In the genomic region with DNA sequence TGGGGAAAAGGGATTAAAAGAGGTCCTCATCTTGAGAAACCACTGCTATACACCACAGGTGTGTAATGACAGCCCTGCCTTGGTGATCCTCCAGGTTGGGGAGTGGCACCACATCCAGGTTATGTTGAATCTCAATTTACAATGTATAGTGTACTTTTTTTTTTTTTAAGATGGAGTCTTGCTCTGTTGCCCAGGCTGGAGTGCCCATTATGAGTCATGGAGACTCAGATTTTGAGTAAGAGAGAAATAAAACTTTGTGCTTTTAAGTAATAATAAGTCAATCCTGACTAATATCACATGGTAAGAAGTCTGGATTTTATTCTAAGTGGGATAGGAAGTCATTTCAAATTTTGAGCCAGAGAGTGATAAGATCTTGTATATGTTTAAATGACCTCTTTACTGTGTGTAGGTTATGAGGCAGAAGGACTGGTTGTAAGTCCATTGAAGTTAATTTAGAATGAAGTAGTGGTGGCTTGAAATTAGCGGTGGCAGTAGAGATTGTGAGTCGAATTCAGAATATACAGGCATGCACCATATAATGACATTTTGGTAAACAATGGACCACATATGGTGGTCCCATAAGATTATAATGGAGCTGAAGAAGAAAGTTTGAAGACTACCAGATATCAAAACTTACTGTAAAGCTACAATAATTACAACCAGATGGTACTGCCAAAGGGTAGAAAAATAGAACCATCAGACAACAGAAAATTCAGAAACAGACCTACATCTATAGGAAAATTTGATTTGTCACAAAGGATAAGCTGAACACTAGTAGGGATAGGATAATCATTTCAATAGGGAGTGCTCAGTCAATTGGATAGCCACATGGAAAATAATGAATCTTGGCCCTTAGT, we compare ENCODE assay signal across 13 cellular contexts. TPM values are rescaled to one million over a fixed set of nuclear protein-coding genes. Genes with fewer than 3 reads are reported as not detected.
DNase-seq lines count a peak whose midpoint lies in the region; TF ChIP-seq lines count a peak whose summit lies in the region.
"Had no signal": no experiment of that assay in that cellular context is flagged by ENCODE, and none has a peak within 500 bp of the region (broad histone marks: within the 10 kb centered on the region; RNA-seq: fewer than 3 reads in every experiment).

No MANE protein-coding gene starts in this region.

- no peaks in the 10 kb centered on the region for H3K9me3 Mint-ChIP-seq in CD14-positive monocyte
- H3K9me3 Mint-ChIP-seq in activated T-helper 2 cell treated with anti-CD3 and anti-CD28 coated beads, Interferon-gamma antibody, Interleukin-2, Interleukin-4, amounts not matched to agents 10 μg/mL and 5 μg/mL and 100 μg/mL, durations not matched to agents 14 hours and 24 hours and 36 hours = peaks cover 13% of the 10 kb centered on the region
- H3K9me3 Mint-ChIP-seq: H9 had no signal

- H3K9ac ChIP-seq in GM23248 (no peak overlapping the region), mesendoderm (ENCODE audit: low read length) (no peak overlapping the region)

- 96 to 98% methylated on average over 2 of the region's 2 CpGs for WGBS in GM23248 (ENCODE audit: low coverage in 1 of 2, low lambda C conversion rate in 2 of 2, missing lambda C conversion rate in 2 of 2), 2 experiments
- no CpG with 5 or more reads among the region's 2 CpGs for WGBS in mesendoderm (ENCODE audit: extremely low coverage, insufficient coverage, low lambda C conversion rate)

- no peaks in the 10 kb centered on the region for H3K36me3 ChIP-seq in GM23248 (ENCODE audit: low read depth)
- no peaks in the 10 kb centered on the region for H3K36me3 ChIP-seq in mesendoderm (ENCODE audit: control insufficient read depth, insufficient read depth, low read length)

- TF ChIP-seq CTCF in CD14-positive monocyte (IDR thresholded peaks at IDR 0.05) = no peak
- TF ChIP-seq CTCF in GM13977 (IDR thresholded peaks at IDR 0.05; ENCODE audit: extremely low read depth, insufficient read depth, missing control alignments) = no peak

- H3K4ac ChIP-seq in mesendoderm (ENCODE audit: low read depth, low read length) = no peak overlapping the region

- DNase-seq in CD14-positive monocyte (ENCODE audit: low spot score) (no peak), GM23248 (peak; percentile 36), mesendoderm (no peak), GM13977 (ENCODE audit: low spot score) (no peak), mucosa of gallbladder (ENCODE audit: low spot score) (no peak), NCI-H1048 (lab: John Stamatoyannopoulos, UW) (no peak)
- no peak for DNase-seq in activated T-helper 2 cell treated with anti-CD3 and anti-CD28 coated beads, Interferon-gamma antibody, Interleukin-2, Interleukin-4, amounts not matched to agents 10 μg/mL and 5 μg/mL and 100 μg/mL, durations not matched to agents 14 hours and 24 hours and 36 hours (ENCODE audit: low spot score)
- no peak for DNase-seq in stimulated activated naive CD4-positive, alpha-beta T cell (lab: John Stamatoyannopoulos, UW)
- DNase-seq: Calu3, H9, kidney, NCI-H2081 treated with DMSO at 0.1 percent for 48 hours had no signal

- H3K27me3 Mint-ChIP-seq in CD14-positive monocyte (ENCODE audit: low read depth in 3 of 3) = peaks cover 0 to 6% (median 0%) of the 10 kb centered on the region in 3 donors
- H3K27me3 Mint-ChIP-seq in activated T-helper 2 cell treated with anti-CD3 and anti-CD28 coated beads, Interferon-gamma antibody, Interleukin-2, Interleukin-4, amounts not matched to agents 10 μg/mL and 5 μg/mL and 100 μg/mL, durations not matched to agents 14 hours and 24 hours and 36 hours (ENCODE audit: low read depth) = no peaks in the 10 kb centered on the region

- H2BK5ac ChIP-seq in mesendoderm (ENCODE audit: low read length) = no peak overlapping the region

- H3F3A ChIP-seq in GM23248 (ENCODE audit: insufficient read depth) = peaks cover 44% of the 10 kb centered on the region

- H3K4me1 ChIP-seq in GM23248 (ENCODE audit: insufficient read depth) (peaks cover 57% of the 10 kb centered on the region), mesendoderm (ENCODE audit: control insufficient read depth, low read depth, low read length) (peaks cover 4% of the 10 kb centered on the region)

- intact Hi-C loops in CD14-positive monocyte (cut with micrococcal nuclease) = loop anchor here (2.0 to 10.0 kb wide), 4 partner anchors 38 to 61 kb away; a partner anchor contains a TSS
- intact Hi-C loops in activated T-helper 2 cell treated with anti-CD3 and anti-CD28 coated beads, Interferon-gamma antibody, Interleukin-2, Interleukin-4, amounts not matched to agents 10 μg/mL and 5 μg/mL and 100 μg/mL, durations not matched to agents 14 hours and 24 hours and 36 hours (cut with micrococcal nuclease) = loop anchor here (1.0 to 10.0 kb wide), 7 partner anchors 11 to 316 kb away; a partner anchor contains a TSS

- no peaks in the 10 kb centered on the region for H3K79me2 ChIP-seq in GM23248 (ENCODE audit: insufficient read depth)
- no peaks in the 10 kb centered on the region for H3K79me2 ChIP-seq in mesendoderm (ENCODE audit: control insufficient read depth, insufficient read depth, low read length)

- H3K4me3 Mint-ChIP-seq in CD14-positive monocyte = no peak overlapping the region
- H3K4me3 Mint-ChIP-seq in activated T-helper 2 cell treated with anti-CD3 and anti-CD28 coated beads, Interferon-gamma antibody, Interleukin-2, Interleukin-4, amounts not matched to agents 10 μg/mL and 5 μg/mL and 100 μg/mL, durations not matched to agents 14 hours and 24 hours and 36 hours (ENCODE audit: low read depth) = no peak overlapping the region
- H3K4me3 Mint-ChIP-seq: H9 had no signal

- no peak overlapping the region for H3K23ac ChIP-seq in mesendoderm (ENCODE audit: low read length)

- H3K56ac ChIP-seq in mesendoderm (ENCODE audit: low read length) = no peak overlapping the region

- H3K27me3 ChIP-seq in GM23248 (replicated peaks; ENCODE audit: insufficient read depth) (no peaks in the 10 kb centered on the region), mesendoderm (ENCODE audit: insufficient read depth, low read length, poor library complexity) (no peaks in the 10 kb centered on the region)

- H3K9me3 ChIP-seq in GM23248 (ENCODE audit: low read depth) = no peaks in the 10 kb centered on the region

- H3K4me3 ChIP-seq in GM23248 = no peak overlapping the region
- H3K4me3 ChIP-seq in mesendoderm (ENCODE audit: low read length) = no peak overlapping the region
- H3K4me3 ChIP-seq: SK-N-MC had no signal

- no peak overlapping the region for H4K5ac ChIP-seq in mesendoderm (ENCODE audit: low read length)

- H2AK5ac ChIP-seq in mesendoderm (ENCODE audit: low read length) = no peak overlapping the region

- peak overlapping the region; percentile 14 for H2BK15ac ChIP-seq in mesendoderm (replicated peaks; ENCODE audit: low read depth)

- H3K4me2 ChIP-seq in GM23248 (ENCODE audit: unreplicated experiment) (no peak overlapping the region), mesendoderm (ENCODE audit: low read length) (no peak overlapping the region)

- in situ Hi-C loops in GM23248 (cut with MboI) (no loop called here), GM13977 (cut with MboI; ENCODE audit: low pct_unique_long_range_greater_than_20kb, low sequenced_read_pairs, unreplicated experiment) (no loop called here)

- peaks cover 42% of the 10 kb centered on the region for H3K4me1 Mint-ChIP-seq in CD14-positive monocyte
- H3K4me1 Mint-ChIP-seq in activated T-helper 2 cell treated with anti-CD3 and anti-CD28 coated beads, Interferon-gamma antibody, Interleukin-2, Interleukin-4, amounts not matched to agents 10 μg/mL and 5 μg/mL and 100 μg/mL, durations not matched to agents 14 hours and 24 hours and 36 hours (ENCODE audit: low read depth) = peaks cover 51% of the 10 kb centered on the region

- no peaks in the 10 kb centered on the region for H4K20me1 ChIP-seq in GM23248 (ENCODE audit: insufficient read depth)

- H3K27ac ChIP-seq in GM23248 (peak overlapping the region; percentile 95), mesendoderm (ENCODE audit: low read depth, low read length) (no peak overlapping the region)
- H3K27ac ChIP-seq: SK-N-MC had no signal

- H3K18ac ChIP-seq in mesendoderm (ENCODE audit: low read length) = no peak overlapping the region

- H3K27ac Mint-ChIP-seq in CD14-positive monocyte = peak overlapping the region; percentile 98 to 100 (median 100)
- peak overlapping the region; percentile 86 for H3K27ac Mint-ChIP-seq in activated T-helper 2 cell treated with anti-CD3 and anti-CD28 coated beads, Interferon-gamma antibody, Interleukin-2, Interleukin-4, amounts not matched to agents 10 μg/mL and 5 μg/mL and 100 μg/mL, durations not matched to agents 14 hours and 24 hours and 36 hours

- peaks cover 6 to 7% of the 10 kb centered on the region in 2 donors for H3K36me3 Mint-ChIP-seq in CD14-positive monocyte
- H3K36me3 Mint-ChIP-seq in activated T-helper 2 cell treated with anti-CD3 and anti-CD28 coated beads, Interferon-gamma antibody, Interleukin-2, Interleukin-4, amounts not matched to agents 10 μg/mL and 5 μg/mL and 100 μg/mL, durations not matched to agents 14 hours and 24 hours and 36 hours (ENCODE audit: low read depth) = peaks cover 19% of the 10 kb centered on the region

- no peak overlapping the region for H2AFZ ChIP-seq in GM23248

- no peaks in the 10 kb centered on the region for H3K9me2 ChIP-seq in GM23248 (ENCODE audit: insufficient read depth)

- no peak overlapping the region for H4K8ac ChIP-seq in mesendoderm (ENCODE audit: low read depth, low read length)

- H2BK120ac ChIP-seq in mesendoderm (ENCODE audit: low read depth, low read length) = no peak overlapping the region

- no peaks in the 10 kb centered on the region for H3K79me1 ChIP-seq in mesendoderm (ENCODE audit: low read length)

RNA-seq across cellular contexts. Expression of a gene that starts 20.7 kb away (rescaled TPM):
- under 1 TPM; 0.58 to 0.63 TPM for polyA plus RNA-seq in CD14-positive monocyte
- total RNA-seq in GM23248 (2014; rRNA removed; shearing (Covaris generic)) = not detected in 2 replicates
- 0.74 and 1.2 TPM in 2 replicates for polyA plus RNA-seq in GM23248 (2016; fragmentation: Nextera tagmentation; extraction: Ambion mirVana)
- 0.74 and 0.94 TPM in 2 replicates for total RNA-seq in activated T-helper 2 cell treated with anti-CD3 and anti-CD28 coated beads, Interferon-gamma antibody, Interleukin-2, Interleukin-4, amounts not matched to agents 10 μg/mL and 5 μg/mL and 100 μg/mL, durations not matched to agents 14 hours and 24 hours and 36 hours
- 0.25 TPM for polyA plus RNA-seq in mesendoderm (2013, experiment 1 of 2)
- polyA plus RNA-seq in mesendoderm (2013, experiment 2 of 2) = 0.25 TPM
- 53.2 TPM for total RNA-seq in mucosa of gallbladder

RNA-seq across cellular contexts. Expression of a gene that starts 37.5 kb away (rescaled TPM):
- polyA plus RNA-seq in CD14-positive monocyte = 10 to 100 TPM; 81.6 to 83.6 TPM
- total RNA-seq in GM23248 (2014; rRNA removed; shearing (Covaris generic)) = 7.0 and 27.7 TPM in 2 replicates
- 53.3 and 56.7 TPM in 2 replicates for polyA plus RNA-seq in GM23248 (2016; fragmentation: Nextera tagmentation; extraction: Ambion mirVana)
- 61.2 and 64.9 TPM in 2 replicates for total RNA-seq in activated T-helper 2 cell treated with anti-CD3 and anti-CD28 coated beads, Interferon-gamma antibody, Interleukin-2, Interleukin-4, amounts not matched to agents 10 μg/mL and 5 μg/mL and 100 μg/mL, durations not matched to agents 14 hours and 24 hours and 36 hours
- 173 TPM for polyA plus RNA-seq in mesendoderm (2013, experiment 1 of 2)
- 174 TPM for polyA plus RNA-seq in mesendoderm (2013, experiment 2 of 2)
- total RNA-seq in mucosa of gallbladder = 45.1 TPM

RNA-seq across cellular contexts. Expression of a gene that starts 42.0 kb away (rescaled TPM):
- polyA plus RNA-seq in CD14-positive monocyte = not detected
- not detected in 2 replicates for total RNA-seq in GM23248 (2014; rRNA removed; shearing (Covaris generic))
- not detected in 2 replicates for polyA plus RNA-seq in GM23248 (2016; fragmentation: Nextera tagmentation; extraction: Ambion mirVana)
- not detected in 2 replicates for total RNA-seq in activated T-helper 2 cell treated with anti-CD3 and anti-CD28 coated beads, Interferon-gamma antibody, Interleukin-2, Interleukin-4, amounts not matched to agents 10 μg/mL and 5 μg/mL and 100 μg/mL, durations not matched to agents 14 hours and 24 hours and 36 hours
- 0.08 TPM for polyA plus RNA-seq in mesendoderm (2013, experiment 1 of 2)
- 0.08 TPM for polyA plus RNA-seq in mesendoderm (2013, experiment 2 of 2)
- 1.6 TPM for total RNA-seq in mucosa of gallbladder
- total RNA-seq: H9 had no signal

Comparison
In these comparisons a context has a peak if more than half of its experiments do, and no peak if none do; other contexts are left out.
1. RNA of a gene that starts 20.7 kb away (total RNA-seq): 53.2 TPM in mucosa of gallbladder (single experiment); 0.74 to 0.94 TPM in activated T-helper 2 cell treated with anti-CD3 and anti-CD28 coated beads, Interferon-gamma antibody, Interleukin-2, Interleukin-4, amounts not matched to agents 10 μg/mL and 5 μg/mL and 100 μg/mL, durations not matched to agents 14 hours and 24 hours and 36 hours and not detected in GM23248; every median in the first group is over 10 times any median in the second.